Comparison of ENCODE assay signal across 9 cellular contexts in genomic region chr2:17879137-17879912, GRCh38. TPM values are rescaled to one million over a fixed set of nuclear protein-coding genes. Genes with fewer than 3 reads are reported as not detected.
DNase-seq lines count a peak whose midpoint lies in the region; ATAC-seq lines count a peak whose summit lies in the region.
"Had no signal": no experiment of that assay in that cellular context is flagged by ENCODE, and none has a peak within 500 bp of the region (broad histone marks: within the 10 kb centered on the region; RNA-seq: fewer than 3 reads in every experiment).

No MANE protein-coding gene starts in this region.

- H3K4me1 ChIP-seq in NT2/D1 (ENCODE audit: insufficient read depth, insufficient read length) = peaks cover 6% of the 10 kb centered on the region

- intact Hi-C loops in left colon (cut with DNase I, micrococcal nuclease) = no loop called here

- H3K27me3 ChIP-seq in NT2/D1 (ENCODE audit: insufficient read depth, insufficient read length) = peaks cover 54% of the 10 kb centered on the region

- H3K4me1 Mint-ChIP-seq in activated T-cell treated with anti-CD3 and anti-CD28 coated beads, Interleukin-2, amount 50 U/mL, for 24 hours (ENCODE audit: low read depth) = peaks cover 20% of the 10 kb centered on the region
- peaks cover 25% of the 10 kb centered on the region for H3K4me1 Mint-ChIP-seq in stimulated activated naive CD8-positive, alpha-beta T cell treated with anti-CD3 and anti-CD28 coated beads, Interleukin-15, amount 100 ng/mL, for 72 hours

- no peaks in the 10 kb centered on the region for H3K36me3 Mint-ChIP-seq in activated T-cell treated with anti-CD3 and anti-CD28 coated beads, Interleukin-2, amount 50 U/mL, for 24 hours (ENCODE audit: low read depth)
- H3K36me3 Mint-ChIP-seq: natural killer cell treated with Interleukin-12 subunit alpha and Interleukin-12 subunit beta and Interleukin-15 and Interleukin-18, amount 100 ng/mL, for 72 hours had no signal

- DNase-seq in activated T-cell treated with anti-CD3 and anti-CD28 coated beads, Interleukin-2, amount 50 U/mL, for 24 hours = no peak
- DNase-seq in activated T-cell treated with anti-CD3 and anti-CD28 coated beads, Interleukin-2, amount 50 U/mL, for 1 hour = no peak
- DNase-seq in NT2/D1 (ENCODE audit: low read depth, low spot score) (peak; percentile 85), cerebellum (ENCODE audit: low spot score) (peak; percentile 9), left colon (peak; percentile 83 to 90)
- peak in 1 of 2 donors; percentile 4 for DNase-seq in stimulated activated naive CD8-positive, alpha-beta T cell treated with anti-CD3 and anti-CD28 coated beads, Interleukin-15, amount 100 ng/mL, for 72 hours

- no peaks in the 10 kb centered on the region for H3K9me3 Mint-ChIP-seq in activated T-cell treated with anti-CD3 and anti-CD28 coated beads, Interleukin-2, amount 50 U/mL, for 24 hours
- no peaks in the 10 kb centered on the region for H3K9me3 Mint-ChIP-seq in stimulated activated naive CD8-positive, alpha-beta T cell treated with anti-CD3 and anti-CD28 coated beads, Interleukin-15, amount 100 ng/mL, for 72 hours

- H3K4me3 ChIP-seq in NT2/D1 (ENCODE audit: insufficient read length, low read depth) = peak overlapping the region; percentile 73

- H3K27me3 Mint-ChIP-seq in activated T-cell treated with anti-CD3 and anti-CD28 coated beads, Interleukin-2, amount 50 U/mL, for 24 hours = peaks cover 73% of the 10 kb centered on the region
- peaks cover 79% of the 10 kb centered on the region for H3K27me3 Mint-ChIP-seq in stimulated activated naive CD8-positive, alpha-beta T cell treated with anti-CD3 and anti-CD28 coated beads, Interleukin-15, amount 100 ng/mL, for 72 hours

- peak overlapping the region; percentile 79 for H3K9ac ChIP-seq in NT2/D1 (ENCODE audit: insufficient read length, low read depth)

- peak overlapping the region; percentile 66 for H3K4me3 Mint-ChIP-seq in activated T-cell treated with anti-CD3 and anti-CD28 coated beads, Interleukin-2, amount 50 U/mL, for 24 hours
- peak overlapping the region; percentile 79 to 89 for H3K4me3 Mint-ChIP-seq in stimulated activated naive CD8-positive, alpha-beta T cell treated with anti-CD3 and anti-CD28 coated beads, Interleukin-15, amount 100 ng/mL, for 72 hours
- H3K4me3 Mint-ChIP-seq: natural killer cell treated with Interleukin-12 subunit alpha and Interleukin-12 subunit beta and Interleukin-15 and Interleukin-18, amount 100 ng/mL, for 72 hours had no signal

- ATAC-seq in HG03342 (IDR thresholded peaks at IDR 0.05; ENCODE audit: unreplicated experiment) (peak; percentile 22), left colon (peak; percentile 91), HG02763 (IDR thresholded peaks at IDR 0.05; ENCODE audit: unreplicated experiment) (no peak)
- peak; percentile 56 for ATAC-seq in stimulated activated naive CD8-positive, alpha-beta T cell treated with anti-CD3 and anti-CD28 coated beads, Interleukin-15, amount 100 ng/mL, for 72 hours

- H3K36me3 ChIP-seq in NT2/D1 (ENCODE audit: insufficient read depth, insufficient read length, low read length) = no peaks in the 10 kb centered on the region

- H3K9me3 ChIP-seq in NT2/D1 (ENCODE audit: insufficient read depth, low read length) = no peaks in the 10 kb centered on the region

- no peak overlapping the region for H3K27ac Mint-ChIP-seq in activated T-cell treated with anti-CD3 and anti-CD28 coated beads, Interleukin-2, amount 50 U/mL, for 24 hours
- H3K27ac Mint-ChIP-seq in stimulated activated naive CD8-positive, alpha-beta T cell treated with anti-CD3 and anti-CD28 coated beads, Interleukin-15, amount 100 ng/mL, for 72 hours = no peak overlapping the region
- H3K27ac Mint-ChIP-seq: natural killer cell treated with Interleukin-12 subunit alpha and Interleukin-12 subunit beta and Interleukin-15 and Interleukin-18, amount 100 ng/mL, for 72 hours had no signal

RNA-seq across cellular contexts. Expression of gene KCNS3, which starts 0.9 kb away (rescaled TPM):
- total RNA-seq in cerebellum (4.6 TPM), left colon (10 to 100 TPM; 19.0 to 21.2 TPM)
- total RNA-seq: natural killer cell treated with Interleukin-12 subunit alpha and Interleukin-12 subunit beta and Interleukin-15 and Interleukin-18, amount 100 ng/mL, for 72 hours had no signal

Comparison
In these comparisons a context has a peak if more than half of its experiments do, and no peak if none do; other contexts are left out.
1. DNase-seq: peak in NT2/D1 (single experiment), cerebellum (single experiment) and left colon (2 of 2); none in activated T-cell treated with anti-CD3 and anti-CD28 coated beads, Interleukin-2, amount 50 U/mL, for 24 hours (single experiment) and activated T-cell treated with anti-CD3 and anti-CD28 coated beads, Interleukin-2, amount 50 U/mL, for 1 hour (single experiment).